ENCODE assay signal across 28 cellular contexts in genomic region chr5:107549567-107549966, GRCh38.
"Had no signal": no experiment of that assay in that cellular context is flagged by ENCODE, and none has a peak within 500 bp of the region (broad histone marks: within the 10 kb centered on the region; RNA-seq: fewer than 3 reads in every experiment).

No MANE protein-coding gene starts in this region.

- H3K9me3 ChIP-seq: mucosa of descending colon, neutrophil, ovary, prostate gland, thoracic aorta had no signal

- H3K4me3 ChIP-seq: lung, mucosa of descending colon, ovary, prostate gland, smooth muscle cell, thoracic aorta had no signal

- H3K36me3 ChIP-seq: neutrophil, ovary, prostate gland, thoracic aorta, WERI-Rb-1 had no signal

- DNase-seq: activated CD4-positive, alpha-beta T cell treated with anti-CD3 and anti-CD28 coated beads, Interleukin-2, amount 10 ng/mL, durations not matched to agents 7 days and 5 days; activated CD4-positive, CD25-positive, alpha-beta regulatory T cell treated with anti-CD3 and anti-CD28 coated beads, Interleukin-2, amount 50 U/mL, for 72 hours; activated CD8-positive, alpha-beta T cell treated with anti-CD3 and anti-CD28 coated beads for 36 hours; activated naive CD8-positive, alpha-beta T cell treated with anti-CD3 and anti-CD28 coated beads, Interleukin-2, amount 50 U/mL, for 24 hours; activated T-cell treated with anti-CD3 and anti-CD28 coated beads, Interleukin-2, amount 50 U/mL, for 4 hours; amygdala; caudate nucleus; cortex of kidney; foreskin fibroblast; head of caudate nucleus; hypothalamus; immature natural killer cell; kidney; mucosa of descending colon; ovary; retina; stimulated activated CD4-positive, alpha-beta T cell treated with anti-CD3 and anti-CD28 coated beads, Interleukin-15, amount 100 ng/mL, for 24 hours; stimulated activated CD4-positive, alpha-beta T cell treated with anti-CD3 and anti-CD28 coated beads, Interleukin-2, amount 100 ng/mL, for 24 hours; stimulated activated naive CD4-positive, alpha-beta T cell; T-helper 17 cell; T1000; WERI-Rb-1 had no signal

- ATAC-seq: activated CD8-positive, alpha-beta T cell treated with anti-CD3 and anti-CD28 coated beads for 36 hours; activated naive CD8-positive, alpha-beta T cell treated with anti-CD3 and anti-CD28 coated beads, Interleukin-2, amount 50 U/mL, for 24 hours; activated T-cell treated with anti-CD3 and anti-CD28 coated beads, Interleukin-2, amount 50 U/mL, for 4 hours; mucosa of descending colon; natural killer cell treated with Interleukin-12 subunit alpha and Interleukin-12 subunit beta and Interleukin-15 and Interleukin-18, amount 100 ng/mL, for 72 hours; T-helper 17 cell had no signal

- H3K27ac ChIP-seq: neutrophil, ovary, prostate gland, thoracic aorta, WERI-Rb-1 had no signal

- H3K4me2 ChIP-seq: smooth muscle cell had no signal

- H3K27me3 ChIP-seq: neutrophil, ovary had no signal
